In genomic region chrX:1391370-1391706, GRCh38 we compare ENCODE assay signal across 7 cellular contexts. TPM values are rescaled to one million over a fixed set of nuclear protein-coding genes. Genes with fewer than 3 reads are reported as not detected.
A peak's percentile ranks its signal among the peaks of the same experiment; 100 is the strongest.
DNase-seq lines count a peak whose midpoint lies in the region; ATAC-seq and TF ChIP-seq lines count a peak whose summit lies in the region.

No MANE protein-coding gene starts in this region.

- no peaks in the 10 kb centered on the region for H3K27me3 Mint-ChIP-seq in effector memory CD8-positive, alpha-beta T cell
- H3K27me3 Mint-ChIP-seq in naive thymus-derived CD4-positive, alpha-beta T cell, result no peaks in the 10 kb centered on the region

- POLR2A ChIA-PET in naive thymus-derived CD4-positive, alpha-beta T cell (lab: Charles Lee), result no interaction called here

- peak overlapping the region; percentile 94 for H3K4me3 ChIP-seq in naive thymus-derived CD4-positive, alpha-beta T cell (ENCODE audit: low read length)

- peak overlapping the region; percentile 91 to 94 for H3K27ac Mint-ChIP-seq in effector memory CD8-positive, alpha-beta T cell
- peak overlapping the region in 8 of 9 donors; percentile 82 to 98 (median 92) for H3K27ac Mint-ChIP-seq in naive thymus-derived CD4-positive, alpha-beta T cell

- no peaks in the 10 kb centered on the region for H3K9me3 Mint-ChIP-seq in effector memory CD8-positive, alpha-beta T cell
- no peaks in the 10 kb centered on the region for H3K9me3 Mint-ChIP-seq in naive thymus-derived CD4-positive, alpha-beta T cell

- peak; percentile 97 for DNase-seq in GM20000 (ENCODE audit: low spot score)
- DNase-seq in NCI-H460 (ENCODE audit: extremely low read depth, low read depth), result peak; percentile 88
- no peak for DNase-seq in effector memory CD8-positive, alpha-beta T cell
- DNase-seq in naive thymus-derived CD4-positive, alpha-beta T cell, result peak in 3 of 9 donors; percentile 86 to 100 (median 87)
- no peak for DNase-seq in NCI-H524 (lab: John Stamatoyannopoulos, UW)
- no peak for DNase-seq in DMS53 treated with DMSO at 0.1 percent for 48 hours (lab: John Stamatoyannopoulos, UW; ENCODE audit: unreplicated experiment)

- CTCF ChIA-PET in naive thymus-derived CD4-positive, alpha-beta T cell (lab: Charles Lee), result no interaction called here

- H3K4me1 ChIP-seq in naive thymus-derived CD4-positive, alpha-beta T cell (ENCODE audit: control insufficient read depth in 2 of 2, insufficient read depth in 2 of 2, low read length in 2 of 2), result peaks cover 25 to 33% of the 10 kb centered on the region in 2 donors

- H3K4me1 Mint-ChIP-seq in effector memory CD8-positive, alpha-beta T cell (ENCODE audit: low read depth in 2 of 2), result peaks cover 39 to 59% of the 10 kb centered on the region in 2 donors
- peaks cover 35 to 69% (median 55%) of the 10 kb centered on the region in 7 donors for H3K4me1 Mint-ChIP-seq in naive thymus-derived CD4-positive, alpha-beta T cell

- peak overlapping the region; percentile 93 to 94 for H3K4me3 Mint-ChIP-seq in effector memory CD8-positive, alpha-beta T cell
- peak overlapping the region; percentile 78 to 95 (median 92) for H3K4me3 Mint-ChIP-seq in naive thymus-derived CD4-positive, alpha-beta T cell

- intact Hi-C loops in naive thymus-derived CD4-positive, alpha-beta T cell (cut with micrococcal nuclease), result loop anchor here (1.0 to 5.0 kb wide), 6 partner anchors 54 to 1074 kb away; partner anchors contain the start of genes GTPBP6 (in 1 of the 2), IL3RA (in 1 of the 2) and P2RY8 (in 1 of the 2)

- H3K27ac ChIP-seq in naive thymus-derived CD4-positive, alpha-beta T cell (ENCODE audit: low read depth, low read length), result peak overlapping the region; percentile 97

- no peak for ATAC-seq in effector memory CD8-positive, alpha-beta T cell (replicated peaks)
- no peak for ATAC-seq in naive thymus-derived CD4-positive, alpha-beta T cell
- no peak for ATAC-seq in HG03521 (IDR thresholded peaks at IDR 0.05; ENCODE audit: unreplicated experiment)

- TF ChIP-seq CTCF in GM20000 (IDR thresholded peaks at IDR 0.05; ENCODE audit: extremely low read depth, missing control alignments), result no peak

- H3K36me3 ChIP-seq in naive thymus-derived CD4-positive, alpha-beta T cell (ENCODE audit: control insufficient read depth in 2 of 3, insufficient read depth in 3 of 3, low read length in 3 of 3), result peaks cover 22 to 54% (median 37%) of the 10 kb centered on the region in 3 experiments

- H3K36me3 Mint-ChIP-seq in effector memory CD8-positive, alpha-beta T cell (ENCODE audit: insufficient read depth), result peaks cover 65% of the 10 kb centered on the region
- peaks cover 4 to 46% (median 28%) of the 10 kb centered on the region in 5 donors for H3K36me3 Mint-ChIP-seq in naive thymus-derived CD4-positive, alpha-beta T cell

- no peaks in the 10 kb centered on the region for H3K27me3 ChIP-seq in naive thymus-derived CD4-positive, alpha-beta T cell (ENCODE audit: control insufficient read depth in 2 of 2, insufficient read depth in 2 of 2, low read length in 2 of 2)

- H3K9me3 ChIP-seq in naive thymus-derived CD4-positive, alpha-beta T cell (ENCODE audit: control insufficient read depth in 2 of 3, low read length in 3 of 3), result no peaks in the 10 kb centered on the region

RNA-seq across cellular contexts. Expression of gene SLC25A6, which starts 0.6 kb away (rescaled TPM):
- 553 and 588 TPM in 2 replicates for total RNA-seq in NCI-H460 (2014; rRNA removed; shearing (Covaris generic))
- polyA plus RNA-seq in NCI-H460 (2014; cell fraction: nucleus; rRNA removed), result 523 and 527 TPM in 2 replicates
- total RNA-seq in naive thymus-derived CD4-positive, alpha-beta T cell, result 100 to 1,000 TPM; 238 to 341 (median 270) TPM
- 100 to 1,000 TPM; 467 to 597 TPM for polyA plus RNA-seq in naive thymus-derived CD4-positive, alpha-beta T cell

RNA-seq across cellular contexts. Expression of gene IL3RA, which starts 54.8 kb away (rescaled TPM):
- total RNA-seq in NCI-H460 (2014; rRNA removed; shearing (Covaris generic)), result 0.27 and 0.40 TPM in 2 replicates
- not detected in 2 replicates for polyA plus RNA-seq in NCI-H460 (2014; cell fraction: nucleus; rRNA removed)
- 10 to 100 TPM in 2 of 5 experiments, 1 to 10 TPM in 1, not detected in 2; 7.9 to 23.7 (median 10.5) TPM for total RNA-seq in naive thymus-derived CD4-positive, alpha-beta T cell
- under 1 TPM; 0.12 to 0.16 TPM for polyA plus RNA-seq in naive thymus-derived CD4-positive, alpha-beta T cell

Comparison
In these comparisons a context has a peak if more than half of its experiments do, and no peak if none do; other contexts are left out.
1. DNase-seq: peak in GM20000 (single experiment) and NCI-H460 (single experiment); none in effector memory CD8-positive, alpha-beta T cell (0 of 3), NCI-H524 (0 of 2) and DMS53 treated with DMSO at 0.1 percent for 48 hours (single experiment).